ENCODE assay signal across 2 cellular contexts in the genomic region with DNA sequence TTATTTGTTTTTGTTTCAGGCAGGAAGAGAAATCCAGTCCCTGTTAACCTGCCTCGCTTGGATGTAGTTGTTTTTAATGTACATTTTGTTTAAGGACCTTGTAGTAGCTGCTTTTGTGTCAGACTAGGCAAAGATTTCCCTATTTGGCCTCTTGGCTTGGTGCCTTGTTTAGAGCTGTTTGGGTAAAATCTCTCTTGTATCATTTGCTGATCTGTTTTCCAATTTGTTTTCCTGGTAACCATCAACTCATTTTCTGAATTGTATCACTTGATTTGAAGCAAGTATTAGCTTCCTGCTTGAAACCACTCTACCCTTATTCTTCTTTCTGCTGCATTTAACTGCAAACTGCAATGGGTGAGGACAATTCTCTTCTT.
TF ChIP-seq lines count a peak whose summit lies in the region.

No MANE protein-coding gene starts in this region.

TF ChIP-seq in SK-N-SH, 30 proteins besides CTCF, POLR2A, EP300 and RAD21 (continued from another document):
- TF ChIP-seq, protein P1, sequence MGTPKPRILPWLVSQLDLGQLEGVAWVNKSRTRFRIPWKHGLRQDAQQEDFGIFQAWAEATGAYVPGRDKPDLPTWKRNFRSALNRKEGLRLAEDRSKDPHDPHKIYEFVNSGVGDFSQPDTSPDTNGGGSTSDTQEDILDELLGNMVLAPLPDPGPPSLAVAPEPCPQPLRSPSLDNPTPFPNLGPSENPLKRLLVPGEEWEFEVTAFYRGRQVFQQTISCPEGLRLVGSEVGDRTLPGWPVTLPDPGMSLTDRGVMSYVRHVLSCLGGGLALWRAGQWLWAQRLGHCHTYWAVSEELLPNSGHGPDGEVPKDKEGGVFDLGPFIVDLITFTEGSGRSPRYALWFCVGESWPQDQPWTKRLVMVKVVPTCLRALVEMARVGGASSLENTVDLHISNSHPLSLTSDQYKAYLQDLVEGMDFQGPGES (IDR thresholded peaks at IDR 0.05; ENCODE audit: low read depth, low read length) = no peak
- TF ChIP-seq RCOR1 (IDR thresholded peaks at IDR 0.05; ENCODE audit: low read length) (no peak), SMC3 (IDR thresholded peaks at IDR 0.05; ENCODE audit: low read depth, low read length) (no peak), POLR2AphosphoS5 (IDR thresholded peaks at IDR 0.05; ENCODE audit: low read depth, low read length) (no peak)

TF ChIP-seq in SK-N-SH treated with all-trans-retinoic acid at 6 μM for 48 hours, 23 proteins besides CTCF, POLR2A, EP300 and RAD21 (continued from another document):
- TF ChIP-seq, protein P2, sequence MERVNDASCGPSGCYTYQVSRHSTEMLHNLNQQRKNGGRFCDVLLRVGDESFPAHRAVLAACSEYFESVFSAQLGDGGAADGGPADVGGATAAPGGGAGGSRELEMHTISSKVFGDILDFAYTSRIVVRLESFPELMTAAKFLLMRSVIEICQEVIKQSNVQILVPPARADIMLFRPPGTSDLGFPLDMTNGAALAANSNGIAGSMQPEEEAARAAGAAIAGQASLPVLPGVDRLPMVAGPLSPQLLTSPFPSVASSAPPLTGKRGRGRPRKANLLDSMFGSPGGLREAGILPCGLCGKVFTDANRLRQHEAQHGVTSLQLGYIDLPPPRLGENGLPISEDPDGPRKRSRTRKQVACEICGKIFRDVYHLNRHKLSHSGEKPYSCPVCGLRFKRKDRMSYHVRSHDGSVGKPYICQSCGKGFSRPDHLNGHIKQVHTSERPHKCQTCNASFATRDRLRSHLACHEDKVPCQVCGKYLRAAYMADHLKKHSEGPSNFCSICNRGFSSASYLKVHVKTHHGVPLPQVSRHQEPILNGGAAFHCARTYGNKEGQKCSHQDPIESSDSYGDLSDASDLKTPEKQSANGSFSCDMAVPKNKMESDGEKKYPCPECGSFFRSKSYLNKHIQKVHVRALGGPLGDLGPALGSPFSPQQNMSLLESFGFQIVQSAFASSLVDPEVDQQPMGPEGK (CRISPR knock-in tag; IDR thresholded peaks at IDR 0.05; ENCODE audit: borderline replicate concordance) = no peak
- TF ChIP-seq, protein P3, sequence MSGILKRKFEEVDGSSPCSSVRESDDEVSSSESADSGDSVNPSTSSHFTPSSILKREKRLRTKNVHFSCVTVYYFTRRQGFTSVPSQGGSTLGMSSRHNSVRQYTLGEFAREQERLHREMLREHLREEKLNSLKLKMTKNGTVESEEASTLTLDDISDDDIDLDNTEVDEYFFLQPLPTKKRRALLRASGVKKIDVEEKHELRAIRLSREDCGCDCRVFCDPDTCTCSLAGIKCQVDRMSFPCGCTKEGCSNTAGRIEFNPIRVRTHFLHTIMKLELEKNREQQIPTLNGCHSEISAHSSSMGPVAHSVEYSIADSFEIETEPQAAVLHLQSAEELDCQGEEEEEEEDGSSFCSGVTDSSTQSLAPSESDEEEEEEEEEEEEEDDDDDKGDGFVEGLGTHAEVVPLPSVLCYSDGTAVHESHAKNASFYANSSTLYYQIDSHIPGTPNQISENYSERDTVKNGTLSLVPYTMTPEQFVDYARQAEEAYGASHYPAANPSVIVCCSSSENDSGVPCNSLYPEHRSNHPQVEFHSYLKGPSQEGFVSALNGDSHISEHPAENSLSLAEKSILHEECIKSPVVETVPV (CRISPR knock-in tag; IDR thresholded peaks at IDR 0.05) = no peak
- TF ChIP-seq ISL1 (CRISPR knock-in tag; IDR thresholded peaks at IDR 0.05) (no peak), ARNTL (CRISPR knock-in tag; IDR thresholded peaks at IDR 0.05; ENCODE audit: borderline replicate concordance, low read depth) (no peak), PPARA (CRISPR knock-in tag; IDR thresholded peaks at IDR 0.05; ENCODE audit: borderline replicate concordance) (no peak)
